1 cellular context compared by ENCODE assay signal in genomic region chr3:100400782-100401673, GRCh38.
TF ChIP-seq lines count a peak whose summit lies in the region.

TSS of gene LNP1 (plus strand) at chr3:100401539. CDS start at chr3:100429730, 28,191 bp downstream.
TSS of gene TOMM70 (minus strand) at chr3:100401089. CDS start at chr3:100400949, 140 bp downstream.

TF ChIP-seq in HepG2, 621 proteins besides CTCF, POLR2A, EP300 and RAD21 (continued from another document and continues in another):
- peak; percentile 66; the same call in 1 of the 2 replicates for TF ChIP-seq ZSCAN25 (CRISPR knock-in tag; IDR thresholded peaks at IDR 0.05)
- peak; percentile 50; the same call in 1 of the 2 replicates for TF ChIP-seq SIN3B (IDR thresholded peaks at IDR 0.05; ENCODE audit: low read length)
- no peak for TF ChIP-seq SAFB2 (CRISPR knock-in tag; IDR thresholded peaks at IDR 0.05; ENCODE audit: borderline replicate concordance, low read depth)
- TF ChIP-seq ZNF234 (CRISPR knock-in tag; conservative IDR thresholded peaks at IDR 0.05), result 0 out of 2 replicates have a peak, but pooled peaks have one; percentile 61
- 0 out of 2 replicates have a peak, but pooled peaks have one; percentile 55 for TF ChIP-seq ZNF343 (CRISPR knock-in tag; IDR thresholded peaks at IDR 0.05)
- no peak for TF ChIP-seq ZNF207 (IDR thresholded peaks at IDR 0.05; ENCODE audit: borderline replicate concordance)
- peak; percentile 29 for TF ChIP-seq ZNF792 (CRISPR knock-in tag; IDR thresholded peaks at IDR 0.05)
- TF ChIP-seq IKZF1 (IDR thresholded peaks at IDR 0.05), result no peak
- TF ChIP-seq ASH2L (IDR thresholded peaks at IDR 0.05; ENCODE audit: insufficient read length, low read depth, low read length), result peak; percentile 96
- TF ChIP-seq PBX2 (CRISPR knock-in tag; IDR thresholded peaks at IDR 0.05), result no peak
- no peak; the same call in 1 of the 2 replicates for TF ChIP-seq SKIL (CRISPR knock-in tag; IDR thresholded peaks at IDR 0.05; ENCODE audit: borderline replicate concordance)
- TF ChIP-seq MXD3 (CRISPR knock-in tag; IDR thresholded peaks at IDR 0.05), result no peak
- 0 out of 2 replicates have a peak, but pooled peaks have one; percentile 55 for TF ChIP-seq ZSCAN12 (CRISPR knock-in tag; IDR thresholded peaks at IDR 0.05)
- TF ChIP-seq ZFP82 (CRISPR knock-in tag; IDR thresholded peaks at IDR 0.05; ENCODE audit: borderline replicate concordance), result peak; percentile 28; the same call in 1 of the 2 replicates
- TF ChIP-seq ZNF839 (CRISPR knock-in tag; IDR thresholded peaks at IDR 0.05; ENCODE audit: borderline replicate concordance), result no peak
- no peak for TF ChIP-seq ZNF20 (CRISPR knock-in tag; IDR thresholded peaks at IDR 0.05)
- no peak for TF ChIP-seq HNRNPH1 (optimal IDR thresholded peaks at IDR 0.05; ENCODE audit: low read depth, low read length)
- no peak for TF ChIP-seq GPN1 (CRISPR knock-in tag; IDR thresholded peaks at IDR 0.05; ENCODE audit: borderline replicate concordance)
- TF ChIP-seq CBFB (CRISPR knock-in tag; IDR thresholded peaks at IDR 0.05), result peak; percentile 17; the same call in 1 of the 2 replicates
- TF ChIP-seq POGK (CRISPR knock-in tag; conservative IDR thresholded peaks at IDR 0.05), result peak; percentile 60
- TF ChIP-seq NR1H2 (CRISPR knock-in tag; IDR thresholded peaks at IDR 0.05; ENCODE audit: borderline replicate concordance, low read depth), result peak; percentile 78; the same call in 1 of the 2 replicates
- 0 out of 2 replicates have a peak, but pooled peaks have one; percentile 53 for TF ChIP-seq PAX8 (CRISPR knock-in tag; IDR thresholded peaks at IDR 0.05; ENCODE audit: borderline replicate concordance)
- no peak for TF ChIP-seq SRSF1 (optimal IDR thresholded peaks at IDR 0.05; ENCODE audit: low read depth, low read length)
- TF ChIP-seq ZNF761 (CRISPR knock-in tag; conservative IDR thresholded peaks at IDR 0.05), result peak; percentile 63; the same call in 1 of the 2 replicates
- peak; percentile 72; the same call in 1 of the 2 replicates for TF ChIP-seq YEATS2 (CRISPR knock-in tag; IDR thresholded peaks at IDR 0.05; ENCODE audit: borderline replicate concordance)
- no peak; the same call in 1 of the 2 replicates for TF ChIP-seq SP140L (CRISPR knock-in tag; IDR thresholded peaks at IDR 0.05; ENCODE audit: borderline replicate concordance)
- TF ChIP-seq PBX3 (CRISPR knock-in tag; IDR thresholded peaks at IDR 0.05; ENCODE audit: borderline replicate concordance), result no peak
- TF ChIP-seq SOX6 (IDR thresholded peaks at IDR 0.05), result no peak
- TF ChIP-seq SOX6 (CRISPR knock-in tag; IDR thresholded peaks at IDR 0.05), result peak; percentile 63
- peak; percentile 46; the same call in 1 of the 2 replicates for TF ChIP-seq BHLHE40 (IDR thresholded peaks at IDR 0.05; ENCODE audit: low read length)
- TF ChIP-seq SUZ12 (IDR thresholded peaks at IDR 0.05; ENCODE audit: low read depth, low read length), result peak; percentile 24; the same call in 1 of the 2 replicates
- peak; percentile 65 for TF ChIP-seq HNF4G (IDR thresholded peaks at IDR 0.05; ENCODE audit: borderline replicate concordance, low read depth, low read length)
- TF ChIP-seq HNF4G (CRISPR knock-in tag; IDR thresholded peaks at IDR 0.05; ENCODE audit: borderline replicate concordance, low read depth), result peak; percentile 34; the same call in 1 of the 2 replicates
- TF ChIP-seq PRDM4 (CRISPR knock-in tag; IDR thresholded peaks at IDR 0.05; ENCODE audit: borderline replicate concordance), result no peak
- no peak for TF ChIP-seq ZFP36L2 (CRISPR knock-in tag; IDR thresholded peaks at IDR 0.05)
- TF ChIP-seq ZSCAN31 (CRISPR knock-in tag; IDR thresholded peaks at IDR 0.05; ENCODE audit: low read depth), result no peak; the same call in 1 of the 2 replicates
- peak; percentile 96 for TF ChIP-seq KMT2B (CRISPR knock-in tag; IDR thresholded peaks at IDR 0.05)
- TF ChIP-seq HNRNPK (IDR thresholded peaks at IDR 0.05; ENCODE audit: low read depth, low read length, poor library complexity, severe bottlenecking), result no peak
- TF ChIP-seq NPAS2 (CRISPR knock-in tag; IDR thresholded peaks at IDR 0.05; ENCODE audit: borderline replicate concordance), result no peak
- TF ChIP-seq SNAPC4 (CRISPR knock-in tag; IDR thresholded peaks at IDR 0.05), result no peak
- TF ChIP-seq FOXA3 (CRISPR knock-in tag; IDR thresholded peaks at IDR 0.05), result no peak
- TF ChIP-seq PRPF4 (IDR thresholded peaks at IDR 0.05; ENCODE audit: low read depth, low read length, poor library complexity, severe bottlenecking), result no peak
- TF ChIP-seq HBP1 (CRISPR knock-in tag; IDR thresholded peaks at IDR 0.05; ENCODE audit: low read depth), result peak; percentile 79; the same call in 1 of the 2 replicates
- TF ChIP-seq ZEB1 (IDR thresholded peaks at IDR 0.05; ENCODE audit: insufficient replicate concordance, low read depth), result peak; percentile 14
- peak; percentile 56; the same call in 1 of the 2 replicates for TF ChIP-seq CREB3 (CRISPR knock-in tag; IDR thresholded peaks at IDR 0.05)
- TF ChIP-seq PPARG (CRISPR knock-in tag; conservative IDR thresholded peaks at IDR 0.05), result peak; percentile 95
- TF ChIP-seq PHB2 (IDR thresholded peaks at IDR 0.05; ENCODE audit: partially characterized antibody), result no peak
- peak; percentile 41; the same call in 1 of the 2 replicates for TF ChIP-seq ZNF773 (CRISPR knock-in tag; IDR thresholded peaks at IDR 0.05; ENCODE audit: borderline replicate concordance)
- TF ChIP-seq ZNF558 (CRISPR knock-in tag; IDR thresholded peaks at IDR 0.05; ENCODE audit: borderline replicate concordance), result peak; percentile 69; the same call in 1 of the 2 replicates
- TF ChIP-seq ZNF143 (CRISPR knock-in tag; IDR thresholded peaks at IDR 0.05), result peak; percentile 93
- TF ChIP-seq FIP1L1 (IDR thresholded peaks at IDR 0.05; ENCODE audit: borderline replicate concordance, insufficient read depth, low read depth, low read length), result no peak
